ENCODE assay signal across 30 cellular contexts in genomic region chr21:42082501-42083360, GRCh38. TPM values are rescaled to one million over a fixed set of nuclear protein-coding genes. Genes with fewer than 3 reads are reported as not detected.
"Had no signal": no experiment of that assay in that cellular context is flagged by ENCODE, and none has a peak within 500 bp of the region (broad histone marks: within the 10 kb centered on the region; RNA-seq: fewer than 3 reads in every experiment).

No MANE protein-coding gene starts in this region.

- H3K9me3 Mint-ChIP-seq: activated CD4-positive, alpha-beta T cell treated with anti-CD3 and anti-CD28 coated beads, Interleukin-2, amount 10 ng/mL, durations not matched to agents 24 days and 14 days; activated CD8-positive, alpha-beta T cell treated with anti-CD3 and anti-CD28 coated beads for 36 hours; activated naive CD8-positive, alpha-beta T cell treated with anti-CD3 and anti-CD28 coated beads, Interleukin-2, amount 50 U/mL, for 24 hours; activated T-helper 2 cell treated with anti-CD3 and anti-CD28 coated beads, Interferon-gamma antibody, Interleukin-2, Interleukin-4, amounts not matched to agents 10 μg/mL and 5 μg/mL and 100 μg/mL, durations not matched to agents 14 hours and 24 hours and 36 hours had no signal

- H3K4me3 ChIP-seq: breast epithelium, SJCRH30, SK-N-MC had no signal

- ATAC-seq: activated CD8-positive, alpha-beta T cell treated with anti-CD3 and anti-CD28 coated beads for 36 hours; activated naive CD8-positive, alpha-beta T cell treated with anti-CD3 and anti-CD28 coated beads, Interleukin-2, amount 50 U/mL, for 24 hours; Panc1 had no signal

- H3K4me1 Mint-ChIP-seq: activated CD4-positive, alpha-beta T cell treated with anti-CD3 and anti-CD28 coated beads, Interleukin-2, amount 10 ng/mL, durations not matched to agents 24 days and 14 days had no signal

- H3K9me3 ChIP-seq: breast epithelium, SJCRH30 had no signal

- H3K27ac Mint-ChIP-seq: activated CD4-positive, alpha-beta T cell treated with anti-CD3 and anti-CD28 coated beads, Interleukin-2, amount 10 ng/mL, durations not matched to agents 24 days and 14 days; activated CD8-positive, alpha-beta T cell treated with anti-CD3 and anti-CD28 coated beads for 36 hours; activated naive CD8-positive, alpha-beta T cell; activated naive CD8-positive, alpha-beta T cell treated with anti-CD3 and anti-CD28 coated beads, Interleukin-2, amount 50 U/mL, for 24 hours; activated T-helper 2 cell treated with anti-CD3 and anti-CD28 coated beads, Interferon-gamma antibody, Interleukin-2, Interleukin-4, amounts not matched to agents 10 μg/mL and 5 μg/mL and 100 μg/mL, durations not matched to agents 14 hours and 24 hours and 36 hours had no signal

- H3K27me3 Mint-ChIP-seq: activated CD4-positive, alpha-beta T cell treated with anti-CD3 and anti-CD28 coated beads, Interleukin-2, amount 10 ng/mL, durations not matched to agents 24 days and 14 days; activated CD8-positive, alpha-beta T cell treated with anti-CD3 and anti-CD28 coated beads for 36 hours; activated naive CD8-positive, alpha-beta T cell; activated naive CD8-positive, alpha-beta T cell treated with anti-CD3 and anti-CD28 coated beads, Interleukin-2, amount 50 U/mL, for 24 hours had no signal

- H3K4me3 Mint-ChIP-seq: activated CD4-positive, alpha-beta T cell treated with anti-CD3 and anti-CD28 coated beads, Interleukin-2, amount 10 ng/mL, durations not matched to agents 24 days and 14 days; activated CD8-positive, alpha-beta T cell treated with anti-CD3 and anti-CD28 coated beads for 36 hours; activated naive CD8-positive, alpha-beta T cell; activated naive CD8-positive, alpha-beta T cell treated with anti-CD3 and anti-CD28 coated beads, Interleukin-2, amount 50 U/mL, for 24 hours had no signal

- H3K36me3 ChIP-seq: breast epithelium, SJCRH30, WERI-Rb-1 had no signal

- H3K27ac ChIP-seq: breast epithelium, SJCRH30, SK-N-MC, WERI-Rb-1 had no signal

- DNase-seq: activated CD4-positive, alpha-beta T cell treated with anti-CD3 and anti-CD28 coated beads, Interleukin-2, amount 10 ng/mL, durations not matched to agents 24 days and 14 days; activated CD4-positive, alpha-beta T cell treated with anti-CD3 and anti-CD28 coated beads, Interleukin-2, amount 50 U/mL, for 4 hours; activated CD8-positive, alpha-beta T cell treated with anti-CD3 and anti-CD28 coated beads for 36 hours; activated gamma-delta T cell; activated naive CD4-positive, alpha-beta T cell treated with Interleukin-2 at 50 U/mL for 16 hours; activated naive CD8-positive, alpha-beta T cell treated with anti-CD3 and anti-CD28 coated beads, Interleukin-2, amount 50 U/mL, for 24 hours; activated T-cell treated with anti-CD3 and anti-CD28 coated beads, Interleukin-2, amount 50 U/mL, for 1 hour; Karpas-422; KBM-7; NCI-H1105; NCI-H1417 treated with DMSO at 0.1 percent for 48 hours; NCI-H187 treated with DMSO at 0.1 percent for 48 hours; NCI-H2081 treated with DMSO at 0.1 percent for 48 hours; NCI-H226; NCI-H524 treated with DMSO at 0.1 percent for 48 hours; SHP77; SJCRH30; T1000; WERI-Rb-1 had no signal

- H3K36me3 Mint-ChIP-seq: activated naive CD8-positive, alpha-beta T cell had no signal

- H3K4me1 ChIP-seq: SJCRH30 had no signal

- H3K27me3 ChIP-seq: breast epithelium had no signal

RNA-seq across cellular contexts. Expression of gene UMODL1, which starts 11.6 kb away (rescaled TPM):
- total RNA-seq: activated CD4-positive, alpha-beta T cell treated with anti-CD3 and anti-CD28 coated beads, Interleukin-2, amount 10 ng/mL, durations not matched to agents 24 days and 14 days; activated CD8-positive, alpha-beta memory T cell treated with anti-CD3 and anti-CD28 coated beads for 36 hours; activated CD8-positive, alpha-beta T cell treated with anti-CD3 and anti-CD28 coated beads for 36 hours; activated T-helper 2 cell treated with anti-CD3 and anti-CD28 coated beads, Interferon-gamma antibody, Interleukin-2, Interleukin-4, amounts not matched to agents 10 μg/mL and 5 μg/mL and 100 μg/mL, durations not matched to agents 14 hours and 24 hours and 36 hours; breast epithelium; cardiac septum; MCF 10A; NCI-H460; RPMI7951 had no signal
- polyA plus RNA-seq: aorta had no signal
